ENCODE assay signal across 9 cellular contexts in genomic region chr22:21791635-21792625, GRCh38. TPM values are rescaled to one million over a fixed set of nuclear protein-coding genes. Genes with fewer than 3 reads are reported as not detected.
A peak's percentile ranks its signal among the peaks of the same experiment; 100 is the strongest.
DNase-seq lines count a peak whose midpoint lies in the region; ATAC-seq and TF ChIP-seq lines count a peak whose summit lies in the region.
"Had no signal": no experiment of that assay in that cellular context is flagged by ENCODE, and none has a peak within 500 bp of the region (broad histone marks: within the 10 kb centered on the region; RNA-seq: fewer than 3 reads in every experiment).

No MANE protein-coding gene starts in this region.

- no peak for ATAC-seq in naive thymus-derived CD4-positive, alpha-beta T cell
- ATAC-seq in HG03521 (IDR thresholded peaks at IDR 0.05; ENCODE audit: unreplicated experiment) = no peak

- H3K36me3 ChIP-seq in naive thymus-derived CD4-positive, alpha-beta T cell (ENCODE audit: control insufficient read depth in 2 of 3, insufficient read depth in 3 of 3, low read length in 3 of 3) = peaks cover 0 to 28% (median 11%) of the 10 kb centered on the region in 3 experiments
- H3K36me3 ChIP-seq: uterus had no signal

- no peak overlapping the region for H3K27ac ChIP-seq in naive thymus-derived CD4-positive, alpha-beta T cell (ENCODE audit: low read depth, low read length)
- H3K27ac ChIP-seq: uterus had no signal

- H3K27me3 Mint-ChIP-seq in HFFc6 (ENCODE audit: insufficient read depth) = no peaks in the 10 kb centered on the region
- H3K27me3 Mint-ChIP-seq in naive thymus-derived CD4-positive, alpha-beta T cell = no peaks in the 10 kb centered on the region

- no peaks in the 10 kb centered on the region for H3K9me3 ChIP-seq in naive thymus-derived CD4-positive, alpha-beta T cell (ENCODE audit: control insufficient read depth in 2 of 3, low read length in 3 of 3)
- H3K9me3 ChIP-seq: uterus had no signal

- peak; percentile 21 for DNase-seq in Caki2 (ENCODE audit: low read depth)
- DNase-seq in HFFc6 = no peak
- peak; percentile 33 for DNase-seq in activated T-cell treated with anti-CD3 and anti-CD28 coated beads for 4 hours
- peak in 1 of 9 donors; percentile 53 for DNase-seq in naive thymus-derived CD4-positive, alpha-beta T cell
- no peak for DNase-seq in NCI-H2107 treated with DMSO at 0.1 percent for 48 hours (lab: John Stamatoyannopoulos, UW; ENCODE audit: unreplicated experiment)
- no peak for DNase-seq in dermis blood vessel endothelial cell
- no peak for DNase-seq in middle frontal gyrus (ENCODE audit: extremely low spot score, low spot score)
- DNase-seq: uterus had no signal

- peaks cover 10% of the 10 kb centered on the region for H3K4me1 Mint-ChIP-seq in HFFc6 (ENCODE audit: low read depth)
- peaks cover 0 to 12% (median 0%) of the 10 kb centered on the region in 7 donors for H3K4me1 Mint-ChIP-seq in naive thymus-derived CD4-positive, alpha-beta T cell

- H3K27me3 ChIP-seq in naive thymus-derived CD4-positive, alpha-beta T cell (ENCODE audit: control insufficient read depth in 2 of 2, insufficient read depth in 2 of 2, low read length in 2 of 2) = no peaks in the 10 kb centered on the region
- H3K27me3 ChIP-seq: uterus had no signal

- H3K9me3 Mint-ChIP-seq in HFFc6 = no peaks in the 10 kb centered on the region
- peaks cover 0 to 2% (median 0%) of the 10 kb centered on the region in 11 donors for H3K9me3 Mint-ChIP-seq in naive thymus-derived CD4-positive, alpha-beta T cell

- no peak for TF ChIP-seq CTCF in HFFc6 (IDR thresholded peaks at IDR 0.05)

- in situ Hi-C loops in Caki2 (cut with HindIII; ENCODE audit: low pct_unique_long_range_greater_than_20kb, low sequenced_read_pairs) = no loop called here

- POLR2A ChIA-PET in naive thymus-derived CD4-positive, alpha-beta T cell (lab: Charles Lee) = interaction anchor here (0.6 kb wide), 1 partner anchor 890 kb away, joined by 3 read pairs; no protein-coding TSS in a partner anchor

- H3K27ac Mint-ChIP-seq in HFFc6 = peak overlapping the region; percentile 14; the same call in 1 of the 2 replicates
- H3K27ac Mint-ChIP-seq in naive thymus-derived CD4-positive, alpha-beta T cell = peak overlapping the region in 5 of 9 donors; percentile 2 to 61 (median 36)

- CTCF ChIA-PET in naive thymus-derived CD4-positive, alpha-beta T cell (lab: Charles Lee) = interaction anchor here (0.6 kb wide), 1 partner anchor 13 kb away, joined by 3 read pairs; no protein-coding TSS in a partner anchor

- no peak overlapping the region for H3K4me3 Mint-ChIP-seq in HFFc6
- no peak overlapping the region for H3K4me3 Mint-ChIP-seq in naive thymus-derived CD4-positive, alpha-beta T cell

- H3K4me3 ChIP-seq in naive thymus-derived CD4-positive, alpha-beta T cell (ENCODE audit: low read length) = no peak overlapping the region
- H3K4me3 ChIP-seq: uterus had no signal

- intact Hi-C loops in naive thymus-derived CD4-positive, alpha-beta T cell (cut with micrococcal nuclease) = no loop called here

- H3K36me3 Mint-ChIP-seq in HFFc6 (ENCODE audit: low read depth) = peaks cover 9% of the 10 kb centered on the region; the same call in 1 of the 2 replicates
- H3K36me3 Mint-ChIP-seq in naive thymus-derived CD4-positive, alpha-beta T cell = peaks cover 3 to 32% (median 14%) of the 10 kb centered on the region in 5 donors

- no peaks in the 10 kb centered on the region for H3K4me1 ChIP-seq in naive thymus-derived CD4-positive, alpha-beta T cell (ENCODE audit: control insufficient read depth in 2 of 2, insufficient read depth in 2 of 2, low read length in 2 of 2)
- H3K4me1 ChIP-seq: uterus had no signal

RNA-seq across cellular contexts. Expression of gene YPEL1, which starts 56.3 kb away (rescaled TPM):
- 0.75 and 2.2 TPM in 2 replicates for total RNA-seq in Caki2 (2014; rRNA removed; shearing (Covaris generic); ENCODE audit: low replicate concordance)
- under 1 TPM in 5 of 6 experiments, not detected in 1; 0.17 to 0.38 (median 0.20) TPM for total RNA-seq in HFFc6 (2021; fragmentation: NEBNext Ultra II Directional; extraction: Animal tissue kit (Norgen Biotek cat#: 25700))
- 1 to 10 TPM; 2.5 to 9.5 (median 3.6) TPM for total RNA-seq in naive thymus-derived CD4-positive, alpha-beta T cell
- polyA plus RNA-seq in naive thymus-derived CD4-positive, alpha-beta T cell = 1 to 10 TPM; 1.5 TPM
- total RNA-seq in dermis blood vessel endothelial cell = 5.1 and 7.8 TPM in 2 replicates

Comparison
In these comparisons a context has a peak if more than half of its experiments do, and no peak if none do; other contexts are left out.
1. DNase-seq: peak in Caki2 (single experiment) and activated T-cell treated with anti-CD3 and anti-CD28 coated beads for 4 hours (single experiment); none in HFFc6 (single experiment), NCI-H2107 treated with DMSO at 0.1 percent for 48 hours (single experiment), dermis blood vessel endothelial cell (single experiment) and middle frontal gyrus (single experiment).